ENCODE assay signal across 1 cellular context in genomic region chr17:72465191-72466024, GRCh38.
TF ChIP-seq lines count a peak whose summit lies in the region.

No MANE protein-coding gene starts in this region.

TF ChIP-seq in GM12878, 131 proteins besides CTCF, POLR2A, EP300 and RAD21 (continued from another document):
- TF ChIP-seq FOXK2 (IDR thresholded peaks at IDR 0.05): peak; percentile 7; the same call in 1 of the 2 replicates
- TF ChIP-seq IRF4 (IDR thresholded peaks at IDR 0.05; ENCODE audit: low read depth, low read length): peak; percentile 74; the same call in 1 of the 2 replicates
- TF ChIP-seq ETV6 (conservative IDR thresholded peaks at IDR 0.05 in 1 of 2, IDR thresholded peaks at IDR 0.05 in 1 of 2; ENCODE audit: borderline replicate concordance in 1 of 2, low read depth in 1 of 2): peak in 1 of 2 experiments; percentile 41; a peak in 1 of 4 replicates
- no peak for TF ChIP-seq SREBF1 (IDR thresholded peaks at IDR 0.05; ENCODE audit: low read length)
- TF ChIP-seq HDGF (IDR thresholded peaks at IDR 0.05): peak; percentile 59; the same call in 1 of the 2 replicates
- TF ChIP-seq SKIL (IDR thresholded peaks at IDR 0.05; ENCODE audit: low read depth, poor library complexity, severe bottlenecking): peak; percentile 37
- TF ChIP-seq MEF2A (IDR thresholded peaks at IDR 0.05; ENCODE audit: insufficient read depth, low read depth, low read length): no peak
- peak; percentile 32; the same call in 1 of the 2 replicates for TF ChIP-seq MXI1 (IDR thresholded peaks at IDR 0.05; ENCODE audit: low read depth, low read length)
- TF ChIP-seq MLLT1 (IDR thresholded peaks at IDR 0.05): peak; percentile 94
- TF ChIP-seq ZNF217 (IDR thresholded peaks at IDR 0.05): no peak
- TF ChIP-seq ZBTB33 (IDR thresholded peaks at IDR 0.05): no peak
- TF ChIP-seq TAF1 (IDR thresholded peaks at IDR 0.05; ENCODE audit: borderline replicate concordance, low read depth, low read length): no peak
- TF ChIP-seq DPF2 (IDR thresholded peaks at IDR 0.05): peak; percentile 78; the same call in 1 of the 2 replicates
- no peak for TF ChIP-seq MTA3 (IDR thresholded peaks at IDR 0.05; ENCODE audit: borderline replicate concordance, low read length)
- TF ChIP-seq TCF12 (IDR thresholded peaks at IDR 0.05; ENCODE audit: low read depth, low read length): peak; percentile 99
- TF ChIP-seq RCOR1 (conservative IDR thresholded peaks at IDR 0.05; ENCODE audit: low read depth, low read length): no peak
- TF ChIP-seq KDM1A (IDR thresholded peaks at IDR 0.05; ENCODE audit: borderline replicate concordance): no peak
- TF ChIP-seq SMC3 (IDR thresholded peaks at IDR 0.05; ENCODE audit: borderline replicate concordance, low read length): no peak
- TF ChIP-seq CHD4 (IDR thresholded peaks at IDR 0.05): no peak
- TF ChIP-seq POLR2AphosphoS5 (IDR thresholded peaks at IDR 0.05; ENCODE audit: low read length): peak; percentile 60
- TF ChIP-seq SREBF2 (IDR thresholded peaks at IDR 0.05; ENCODE audit: low read length): no peak
- no peak for TF ChIP-seq EGR1 (IDR thresholded peaks at IDR 0.05; ENCODE audit: borderline replicate concordance in 1 of 2, low read depth in 2 of 2, low read length in 2 of 2)
- TF ChIP-seq BACH1 (IDR thresholded peaks at IDR 0.05; ENCODE audit: borderline replicate concordance): peak; percentile 71; the same call in 1 of the 2 replicates
- TF ChIP-seq SPI1 (IDR thresholded peaks at IDR 0.05; ENCODE audit: borderline replicate concordance, insufficient read depth, low read depth, low read length): no peak
- TF ChIP-seq TARDBP (IDR thresholded peaks at IDR 0.05; ENCODE audit: borderline replicate concordance): no peak
- peak; percentile 73 for TF ChIP-seq ZNF24 (IDR thresholded peaks at IDR 0.05)
- TF ChIP-seq ATF3 (IDR thresholded peaks at IDR 0.05; ENCODE audit: borderline replicate concordance, extremely low read depth, low read depth, low read length): no peak
- TF ChIP-seq LARP7 (IDR thresholded peaks at IDR 0.05): peak; percentile 33; the same call in 1 of the 2 replicates
- TF ChIP-seq MEF2B (IDR thresholded peaks at IDR 0.05; ENCODE audit: partially characterized antibody, poor library complexity, severe bottlenecking): peak; percentile 100
- peak; percentile 100 for TF ChIP-seq GATAD2B (conservative IDR thresholded peaks at IDR 0.05; ENCODE audit: low read depth)
- TF ChIP-seq SUZ12 (IDR thresholded peaks at IDR 0.05; ENCODE audit: unreplicated experiment): no peak
- TF ChIP-seq RFX5 (IDR thresholded peaks at IDR 0.05; ENCODE audit: low read depth, low read length): no peak
- no peak for TF ChIP-seq ZNF274 (IDR thresholded peaks at IDR 0.05; ENCODE audit: insufficient read depth, insufficient read length)
- no peak for TF ChIP-seq ESRRA (IDR thresholded peaks at IDR 0.05; ENCODE audit: low read length)
- peak; percentile 42; the same call in 1 of the 2 replicates for TF ChIP-seq PML (IDR thresholded peaks at IDR 0.05; ENCODE audit: low read length)
- TF ChIP-seq POU2F2 (IDR thresholded peaks at IDR 0.05; ENCODE audit: borderline replicate concordance, low read depth, low read length): peak; percentile 35; the same call in 1 of the 3 replicates
- TF ChIP-seq RAD51 (IDR thresholded peaks at IDR 0.05): no peak
- TF ChIP-seq HDAC2 (IDR thresholded peaks at IDR 0.05): no peak
- peak; percentile 85 for TF ChIP-seq ZBED1 (IDR thresholded peaks at IDR 0.05; ENCODE audit: borderline replicate concordance)
- 0 out of 2 replicates have a peak, but pooled peaks have one; percentile 34 for TF ChIP-seq MYB (IDR thresholded peaks at IDR 0.05; ENCODE audit: borderline replicate concordance, low read depth, low read length)
- TF ChIP-seq EED (IDR thresholded peaks at IDR 0.05; ENCODE audit: low read depth): peak; percentile 81
- TF ChIP-seq HSF1 (IDR thresholded peaks at IDR 0.05; ENCODE audit: low read depth, low read length): no peak; the same call in 1 of the 2 replicates
- no peak for TF ChIP-seq GABPA (IDR thresholded peaks at IDR 0.05; ENCODE audit: low read depth)
- TF ChIP-seq E2F4 (IDR thresholded peaks at IDR 0.05; ENCODE audit: low read depth, low read length): no peak
- TF ChIP-seq SIN3A (IDR thresholded peaks at IDR 0.05; ENCODE audit: low read depth, low read length): no peak
- TF ChIP-seq MYC (IDR thresholded peaks at IDR 0.05; ENCODE audit: insufficient read depth, insufficient read length, insufficient replicate concordance, low read length, severe bottlenecking): no peak
- peak; percentile 100 for TF ChIP-seq YBX1 (IDR thresholded peaks at IDR 0.05)
- no peak for TF ChIP-seq FOS (IDR thresholded peaks at IDR 0.05; ENCODE audit: borderline replicate concordance, extremely low read depth, insufficient read length)
- no peak for TF ChIP-seq EZH2 (IDR thresholded peaks at IDR 0.05; ENCODE audit: borderline replicate concordance, control insufficient read depth, low read depth, low read length)
- TF ChIP-seq CHD2 (IDR thresholded peaks at IDR 0.05; ENCODE audit: borderline replicate concordance, low read depth, low read length): peak; percentile 69
- TF ChIP-seq STAT3 (IDR thresholded peaks at IDR 0.05; ENCODE audit: low read depth, low read length): peak; percentile 73; the same call in 1 of the 2 replicates
- no peak for TF ChIP-seq WRNIP1 (IDR thresholded peaks at IDR 0.05; ENCODE audit: borderline replicate concordance, low read depth, low read length)
- TF ChIP-seq CEBPZ (IDR thresholded peaks at IDR 0.05; ENCODE audit: low read depth, low read length): no peak
- TF ChIP-seq NFYA (IDR thresholded peaks at IDR 0.05; ENCODE audit: borderline replicate concordance, low read depth, low read length): no peak
- TF ChIP-seq SUPT20H (IDR thresholded peaks at IDR 0.05; ENCODE audit: borderline replicate concordance, control insufficient read depth, low read depth, low read length): no peak
- no peak for TF ChIP-seq TCF7 (IDR thresholded peaks at IDR 0.05; ENCODE audit: borderline replicate concordance)
- no peak for TF ChIP-seq TBL1XR1 (IDR thresholded peaks at IDR 0.05; ENCODE audit: low read depth, low read length)
- TF ChIP-seq RB1 (IDR thresholded peaks at IDR 0.05; ENCODE audit: borderline replicate concordance): peak; percentile 100
- no peak for TF ChIP-seq CHD1 (IDR thresholded peaks at IDR 0.05; ENCODE audit: low read depth, low read length)
- no peak for TF ChIP-seq ZZZ3 (IDR thresholded peaks at IDR 0.05; ENCODE audit: control insufficient read depth, insufficient read length, low read depth)
- TF ChIP-seq STAT1 (conservative IDR thresholded peaks at IDR 0.05): no peak
- TF ChIP-seq ZNF384 (IDR thresholded peaks at IDR 0.05; ENCODE audit: borderline replicate concordance, low read depth, low read length): no peak
- TF ChIP-seq PAX5 (IDR thresholded peaks at IDR 0.05; ENCODE audit: borderline replicate concordance, low read depth, low read length): peak; percentile 88
- TF ChIP-seq NR2C1 (IDR thresholded peaks at IDR 0.05): no peak
- no peak for TF ChIP-seq NRF1 (conservative IDR thresholded peaks at IDR 0.05; ENCODE audit: low read depth, low read length)
